ENCODE assay signal across 20 cellular contexts in genomic region chr12:14589169-14590004, GRCh38. TPM values are rescaled to one million over a fixed set of nuclear protein-coding genes. Genes with fewer than 3 reads are reported as not detected.
"Had no signal": no experiment of that assay in that cellular context is flagged by ENCODE, and none has a peak within 500 bp of the region (broad histone marks: within the 10 kb centered on the region; RNA-seq: fewer than 3 reads in every experiment).

No MANE protein-coding gene starts in this region.

- H3K9me3 ChIP-seq: mucosa of descending colon, ovary, thoracic aorta, uterus had no signal

- FAIRE-seq: colon, islet of Langerhans, small intestine had no signal

- H3K4me1 ChIP-seq: stomach, uterus had no signal

- H3K27me3 ChIP-seq: hepatocyte, ovary, stomach, uterus had no signal

- H3K36me3 ChIP-seq: ovary, stomach, thoracic aorta, uterus had no signal

- H3K4me2 ChIP-seq: hepatocyte had no signal

- H3K79me2 ChIP-seq: hepatocyte had no signal

- DNase-seq: effector CD4-positive, alpha-beta T cell; foreskin melanocyte; head of caudate nucleus; kidney glomerular epithelial cell; mucosa of descending colon; nucleus accumbens; ovary; small intestine; stimulated activated CD4-positive, alpha-beta T cell treated with anti-CD3 and anti-CD28 coated beads, Interleukin-12 subunit alpha, Interleukin-12 subunit beta, amount 100 ng/mL, for 4 hours; stimulated activated CD4-positive, alpha-beta T cell treated with anti-CD3 and anti-CD28 coated beads, Interleukin-2, amount 100 ng/mL, for 48 hours; stomach; substantia nigra; trophoblast cell; uterus had no signal

- ATAC-seq: mucosa of descending colon; naive thymus-derived CD8-positive, alpha-beta T cell had no signal

- H2AFZ ChIP-seq: hepatocyte had no signal

- H3K27ac ChIP-seq: hepatocyte, ovary, stomach, thoracic aorta, uterus had no signal

- H3K4me3 ChIP-seq: hepatocyte, mucosa of descending colon, ovary, stomach, thoracic aorta, uterus had no signal

RNA-seq across cellular contexts. Expression of gene PLBD1, which starts 21.7 kb away (rescaled TPM):
- polyA plus RNA-seq: neural cell had no signal
